In genomic region chr11:18698341-18699268, GRCh38 we compare ENCODE assay signal across 1 cellular context.
TF ChIP-seq lines count a peak whose summit lies in the region.

TSS of gene TMEM86A (plus strand) at chr11:18698779. CDS start at chr11:18698887, 108 bp downstream.

TF ChIP-seq in HepG2, 621 proteins besides CTCF, POLR2A, EP300 and RAD21 (continued from another document):
- TF ChIP-seq UBTF (CRISPR knock-in tag; IDR thresholded peaks at IDR 0.05) (peak; percentile 52; the same call in 1 of the 2 replicates), CEBPG (CRISPR knock-in tag; IDR thresholded peaks at IDR 0.05) (no peak), THRA (CRISPR knock-in tag; IDR thresholded peaks at IDR 0.05; ENCODE audit: borderline replicate concordance) (peak; percentile 90), JUN (CRISPR knock-in tag; IDR thresholded peaks at IDR 0.05) (no peak), PHF21A (CRISPR knock-in tag; IDR thresholded peaks at IDR 0.05) (0 out of 2 replicates have a peak, but pooled peaks have one; percentile 36), ATF4 (CRISPR knock-in tag; IDR thresholded peaks at IDR 0.05) (no peak), ATF7 (IDR thresholded peaks at IDR 0.05) (peak; percentile 67), ATF7 (CRISPR knock-in tag; IDR thresholded peaks at IDR 0.05) (no peak), ZNF256 (CRISPR knock-in tag; conservative IDR thresholded peaks at IDR 0.05) (0 out of 2 replicates have a peak, but pooled peaks have one; percentile 44), THAP8 (CRISPR knock-in tag; IDR thresholded peaks at IDR 0.05; ENCODE audit: borderline replicate concordance) (no peak), THAP11 (CRISPR knock-in tag; IDR thresholded peaks at IDR 0.05) (peak; percentile 32; the same call in 1 of the 2 replicates), MEIS2 (CRISPR knock-in tag; IDR thresholded peaks at IDR 0.05) (0 out of 2 replicates have a peak, but pooled peaks have one; percentile 50), NR2F1 (CRISPR knock-in tag; IDR thresholded peaks at IDR 0.05) (peak; percentile 28 to 42; a peak in 1 of 4 replicates), TAF1 (CRISPR knock-in tag; IDR thresholded peaks at IDR 0.05) (no peak), FOXO1 (CRISPR knock-in tag; IDR thresholded peaks at IDR 0.05) (0 out of 2 replicates have a peak, but pooled peaks have one; percentile 16), HES4 (CRISPR knock-in tag; IDR thresholded peaks at IDR 0.05; ENCODE audit: borderline replicate concordance) (0 out of 2 replicates have a peak, but pooled peaks have one; percentile 29), ZGPAT (CRISPR knock-in tag; IDR thresholded peaks at IDR 0.05) (peak; percentile 30; the same call in 1 of the 2 replicates), LCORL (IDR thresholded peaks at IDR 0.05) (no peak), LCORL (CRISPR knock-in tag; IDR thresholded peaks at IDR 0.05) (0 out of 2 replicates have a peak, but pooled peaks have one; percentile 39), NR2F2 (IDR thresholded peaks at IDR 0.05; ENCODE audit: borderline replicate concordance, low read depth) (peak; percentile 41; the same call in 1 of the 2 replicates), ATAD3A (CRISPR knock-in tag; IDR thresholded peaks at IDR 0.05) (no peak), ADNP (CRISPR knock-in tag; IDR thresholded peaks at IDR 0.05) (no peak), ZNF792 (CRISPR knock-in tag; IDR thresholded peaks at IDR 0.05) (no peak), SKI (IDR thresholded peaks at IDR 0.05; ENCODE audit: partially characterized antibody) (peak; percentile 96), YEATS2 (CRISPR knock-in tag; IDR thresholded peaks at IDR 0.05; ENCODE audit: borderline replicate concordance) (no peak), ZNF768 (CRISPR knock-in tag; IDR thresholded peaks at IDR 0.05) (no peak), RXRB (CRISPR knock-in tag; IDR thresholded peaks at IDR 0.05; ENCODE audit: borderline replicate concordance) (peak; percentile 88), HDAC2 (CRISPR knock-in tag; IDR thresholded peaks at IDR 0.05) (0 out of 2 replicates have a peak, but pooled peaks have one; percentile 45), MED8 (CRISPR knock-in tag; IDR thresholded peaks at IDR 0.05; ENCODE audit: insufficient replicate concordance) (no peak), PATZ1 (CRISPR knock-in tag; IDR thresholded peaks at IDR 0.05) (peak; percentile 32), NKX3-1 (CRISPR knock-in tag; IDR thresholded peaks at IDR 0.05) (no peak)
- TF ChIP-seq, protein P1, sequence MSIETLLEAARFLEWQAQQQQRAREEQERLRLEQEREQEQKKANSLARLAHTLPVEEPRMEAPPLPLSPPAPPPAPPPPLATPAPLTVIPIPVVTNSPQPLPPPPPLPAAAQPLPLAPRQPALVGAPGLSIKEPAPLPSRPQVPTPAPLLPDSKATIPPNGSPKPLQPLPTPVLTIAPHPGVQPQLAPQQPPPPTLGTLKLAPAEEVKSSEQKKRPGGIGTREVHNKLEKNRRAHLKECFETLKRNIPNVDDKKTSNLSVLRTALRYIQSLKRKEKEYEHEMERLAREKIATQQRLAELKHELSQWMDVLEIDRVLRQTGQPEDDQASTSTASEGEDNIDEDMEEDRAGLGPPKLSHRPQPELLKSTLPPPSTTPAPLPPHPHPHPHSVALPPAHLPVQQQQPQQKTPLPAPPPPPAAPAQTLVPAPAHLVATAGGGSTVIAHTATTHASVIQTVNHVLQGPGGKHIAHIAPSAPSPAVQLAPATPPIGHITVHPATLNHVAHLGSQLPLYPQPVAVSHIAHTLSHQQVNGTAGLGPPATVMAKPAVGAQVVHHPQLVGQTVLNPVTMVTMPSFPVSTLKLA (IDR thresholded peaks at IDR 0.05) = no peak
- TF ChIP-seq, protein P2, sequence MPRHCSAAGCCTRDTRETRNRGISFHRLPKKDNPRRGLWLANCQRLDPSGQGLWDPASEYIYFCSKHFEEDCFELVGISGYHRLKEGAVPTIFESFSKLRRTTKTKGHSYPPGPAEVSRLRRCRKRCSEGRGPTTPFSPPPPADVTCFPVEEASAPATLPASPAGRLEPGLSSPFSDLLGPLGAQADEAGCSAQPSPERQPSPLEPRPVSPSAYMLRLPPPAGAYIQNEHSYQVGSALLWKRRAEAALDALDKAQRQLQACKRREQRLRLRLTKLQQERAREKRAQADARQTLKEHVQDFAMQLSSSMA (CRISPR knock-in tag; IDR thresholded peaks at IDR 0.05) = no peak
